Comparison of ENCODE assay signal across 8 cellular contexts in the genomic region with DNA sequence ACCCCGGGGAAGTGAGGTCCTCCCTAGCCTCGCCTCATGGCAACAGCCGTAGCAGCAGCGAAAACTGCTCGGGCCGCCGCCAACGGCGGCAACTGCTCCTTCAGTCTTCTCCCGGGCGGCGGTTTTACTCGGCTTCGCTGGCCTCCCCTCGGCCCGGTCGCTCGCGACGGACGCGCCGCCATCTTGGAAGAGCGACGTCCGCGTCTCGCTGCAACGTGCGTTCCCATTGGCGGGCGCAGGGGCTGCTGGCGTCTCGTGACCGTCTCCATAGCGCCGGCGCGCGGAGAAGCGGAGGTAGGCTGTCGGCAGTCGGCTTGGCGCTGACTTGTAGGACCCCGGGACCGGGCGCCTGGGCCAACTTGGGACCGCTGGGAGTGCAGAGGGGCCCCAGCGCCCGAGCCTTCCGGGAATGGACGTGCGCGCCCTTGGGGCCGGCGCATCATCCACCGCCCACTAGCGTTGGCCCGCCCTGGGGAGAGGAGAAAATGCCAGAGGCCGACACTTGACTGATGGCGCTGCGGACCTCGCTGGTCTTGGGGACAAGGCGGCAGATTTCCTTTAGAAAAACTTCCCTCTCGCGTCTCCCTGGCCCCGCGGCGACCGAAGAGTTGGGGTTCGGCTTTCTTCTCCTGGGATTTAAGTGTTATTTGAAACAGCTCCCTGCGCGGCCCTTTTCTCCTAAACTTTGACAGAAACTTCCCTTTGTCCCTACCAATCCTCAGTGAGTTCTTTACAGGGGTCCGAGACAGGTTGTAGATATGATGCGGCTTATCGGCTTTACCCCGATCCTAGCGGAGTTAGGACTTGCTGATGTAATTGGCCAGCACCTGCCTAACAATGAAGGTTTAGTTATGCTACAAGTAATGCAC. TPM values are rescaled to one million over a fixed set of nuclear protein-coding genes. Genes with fewer than 3 reads are reported as not detected.
DNase-seq lines count a peak whose midpoint lies in the region; ATAC-seq and TF ChIP-seq lines count a peak whose summit lies in the region.

A gene with protein sequence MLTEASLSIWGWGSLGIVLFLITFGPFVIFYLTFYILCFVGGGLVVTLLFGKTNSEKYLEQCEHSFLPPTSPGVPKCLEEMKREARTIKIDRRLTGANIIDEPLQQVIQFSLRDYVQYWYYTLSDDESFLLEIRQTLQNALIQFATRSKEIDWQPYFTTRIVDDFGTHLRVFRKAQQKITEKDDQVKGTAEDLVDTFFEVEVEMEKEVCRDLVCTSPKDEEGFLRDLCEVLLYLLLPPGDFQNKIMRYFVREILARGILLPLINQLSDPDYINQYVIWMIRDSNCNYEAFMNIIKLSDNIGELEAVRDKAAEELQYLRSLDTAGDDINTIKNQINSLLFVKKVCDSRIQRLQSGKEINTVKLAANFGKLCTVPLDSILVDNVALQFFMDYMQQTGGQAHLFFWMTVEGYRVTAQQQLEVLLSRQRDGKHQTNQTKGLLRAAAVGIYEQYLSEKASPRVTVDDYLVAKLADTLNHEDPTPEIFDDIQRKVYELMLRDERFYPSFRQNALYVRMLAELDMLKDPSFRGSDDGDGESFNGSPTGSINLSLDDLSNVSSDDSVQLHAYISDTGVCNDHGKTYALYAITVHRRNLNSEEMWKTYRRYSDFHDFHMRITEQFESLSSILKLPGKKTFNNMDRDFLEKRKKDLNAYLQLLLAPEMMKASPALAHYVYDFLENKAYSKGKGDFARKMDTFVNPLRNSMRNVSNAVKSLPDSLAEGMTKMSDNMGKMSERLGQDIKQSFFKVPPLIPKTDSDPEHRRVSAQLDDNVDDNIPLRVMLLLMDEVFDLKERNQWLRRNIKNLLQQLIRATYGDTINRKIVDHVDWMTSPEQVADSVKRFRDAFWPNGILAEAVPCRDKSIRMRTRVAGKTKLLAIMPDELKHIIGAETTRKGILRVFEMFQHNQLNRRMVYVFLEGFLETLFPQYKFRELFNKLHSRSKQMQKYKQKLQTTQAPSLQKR (minus strand): TSS at position 193 of the 869 bp plus-strand sequence. CDS start 199 bp downstream, outside the sequence.

- H3K27me3 Mint-ChIP-seq in activated naive CD8-positive, alpha-beta T cell: no peaks in the 10 kb centered on the region
- peaks cover 8% of the 10 kb centered on the region for H3K27me3 Mint-ChIP-seq in glutamatergic neuron (ENCODE audit: unreplicated experiment)
- H3K27me3 Mint-ChIP-seq in osteocyte (ENCODE audit: unreplicated experiment): no peaks in the 10 kb centered on the region

- no peaks in the 10 kb centered on the region for H3K27me3 ChIP-seq in thymus (ENCODE audit: control insufficient read depth, insufficient read depth)

- H3K9me3 ChIP-seq in thymus (ENCODE audit: control insufficient read depth): no peaks in the 10 kb centered on the region

- TF ChIP-seq CTCF in GM12864 (IDR thresholded peaks at IDR 0.05; ENCODE audit: low read depth, low read length, missing control alignments): peak; percentile 30
- no peak for TF ChIP-seq CTCF in glutamatergic neuron (IDR thresholded peaks at IDR 0.05; ENCODE audit: partially characterized antibody, unreplicated experiment)
- TF ChIP-seq CTCF in osteocyte (IDR thresholded peaks at IDR 0.05): peak; percentile 44

- H3K27ac Mint-ChIP-seq in activated naive CD8-positive, alpha-beta T cell: peak within 1 kb of the TSS; percentile 97
- peak within 1 kb of the TSS; percentile 94 for H3K27ac Mint-ChIP-seq in glutamatergic neuron (ENCODE audit: unreplicated experiment)
- H3K27ac Mint-ChIP-seq in osteocyte (ENCODE audit: unreplicated experiment): peak within 1 kb of the TSS; percentile 99

- DNase-seq in GM12864 (ENCODE audit: low read depth) (peak; percentile 59), NCI-H1092 treated with DMSO at 0.1 percent for 48 hours (lab: John Stamatoyannopoulos, UW) (peak; percentile 91), SKM-1 (lab: John Stamatoyannopoulos, UW; ENCODE audit: unreplicated experiment) (peak; percentile 46), glutamatergic neuron (peak; percentile 96), osteocyte (ENCODE audit: extremely low spot score, unreplicated experiment) (peak; percentile 97)

- H3K36me3 Mint-ChIP-seq in activated naive CD8-positive, alpha-beta T cell: peaks cover 2% of the 10 kb centered on the region
- no peaks in the 10 kb centered on the region for H3K36me3 Mint-ChIP-seq in glutamatergic neuron (ENCODE audit: unreplicated experiment)
- H3K36me3 Mint-ChIP-seq in osteocyte (ENCODE audit: unreplicated experiment): peaks cover 4% of the 10 kb centered on the region

- peak; percentile 95 for ATAC-seq in HG02623 (IDR thresholded peaks at IDR 0.05; ENCODE audit: unreplicated experiment)

- no peaks in the 10 kb centered on the region for H3K36me3 ChIP-seq in thymus (ENCODE audit: control insufficient read depth, insufficient read depth)

- H3K4me3 ChIP-seq in GM12864 (ENCODE audit: low read depth, low read length): peak within 1 kb of the TSS; percentile 90
- peak within 1 kb of the TSS; percentile 71 for H3K4me3 ChIP-seq in thymus (ENCODE audit: low read length)

- under 1% methylated on average over 78 of the region's 78 CpGs for WGBS in thymus

- no peaks in the 10 kb centered on the region for H3K9me3 Mint-ChIP-seq in activated naive CD8-positive, alpha-beta T cell (ENCODE audit: low read depth)
- H3K9me3 Mint-ChIP-seq in glutamatergic neuron (ENCODE audit: unreplicated experiment) (peaks cover 8% of the 10 kb centered on the region), osteocyte (ENCODE audit: unreplicated experiment) (no peaks in the 10 kb centered on the region)

- H3K4me1 ChIP-seq in thymus (ENCODE audit: control insufficient read depth, insufficient read depth, low read length): peaks cover 6% of the 10 kb centered on the region

- H3K4me3 Mint-ChIP-seq in activated naive CD8-positive, alpha-beta T cell: peak within 1 kb of the TSS; percentile 99
- H3K4me3 Mint-ChIP-seq in glutamatergic neuron (ENCODE audit: unreplicated experiment): peak within 1 kb of the TSS; percentile 97
- H3K4me3 Mint-ChIP-seq in osteocyte (ENCODE audit: unreplicated experiment): peak within 1 kb of the TSS; percentile 98

- peaks cover 47% of the 10 kb centered on the region for H3K4me1 Mint-ChIP-seq in activated naive CD8-positive, alpha-beta T cell (ENCODE audit: low read depth)
- H3K4me1 Mint-ChIP-seq in glutamatergic neuron (ENCODE audit: low read depth, unreplicated experiment) (peaks cover 11% of the 10 kb centered on the region), osteocyte (ENCODE audit: unreplicated experiment) (peaks cover 29% of the 10 kb centered on the region)

- H3K27ac ChIP-seq in thymus (ENCODE audit: low read depth): peak within 1 kb of the TSS; percentile 91

RNA-seq across cellular contexts. Expression of the gene that starts here (rescaled TPM):
- total RNA-seq in glutamatergic neuron (ENCODE audit: unreplicated experiment): 29.9 TPM
- total RNA-seq in osteocyte: 48.7 and 49.5 TPM in 2 replicates
- polyA plus RNA-seq in thymus: 12.3 TPM

Comparison
In these comparisons a context has a peak if more than half of its experiments do, and no peak if none do; other contexts are left out.
1. Peak in every context shown above with its lines: DNase-seq, ATAC-seq, H3K4me3 ChIP-seq and H3K27ac ChIP-seq.
2. DNase-seq: peak in every context shown above with its lines; median percentile 97 in osteocyte; 96 in glutamatergic neuron; 91 in NCI-H1092 treated with DMSO at 0.1 percent for 48 hours; 59 in GM12864; 46 in SKM-1.